Comparison of ENCODE assay signal across 10 cellular contexts in the genomic region with DNA sequence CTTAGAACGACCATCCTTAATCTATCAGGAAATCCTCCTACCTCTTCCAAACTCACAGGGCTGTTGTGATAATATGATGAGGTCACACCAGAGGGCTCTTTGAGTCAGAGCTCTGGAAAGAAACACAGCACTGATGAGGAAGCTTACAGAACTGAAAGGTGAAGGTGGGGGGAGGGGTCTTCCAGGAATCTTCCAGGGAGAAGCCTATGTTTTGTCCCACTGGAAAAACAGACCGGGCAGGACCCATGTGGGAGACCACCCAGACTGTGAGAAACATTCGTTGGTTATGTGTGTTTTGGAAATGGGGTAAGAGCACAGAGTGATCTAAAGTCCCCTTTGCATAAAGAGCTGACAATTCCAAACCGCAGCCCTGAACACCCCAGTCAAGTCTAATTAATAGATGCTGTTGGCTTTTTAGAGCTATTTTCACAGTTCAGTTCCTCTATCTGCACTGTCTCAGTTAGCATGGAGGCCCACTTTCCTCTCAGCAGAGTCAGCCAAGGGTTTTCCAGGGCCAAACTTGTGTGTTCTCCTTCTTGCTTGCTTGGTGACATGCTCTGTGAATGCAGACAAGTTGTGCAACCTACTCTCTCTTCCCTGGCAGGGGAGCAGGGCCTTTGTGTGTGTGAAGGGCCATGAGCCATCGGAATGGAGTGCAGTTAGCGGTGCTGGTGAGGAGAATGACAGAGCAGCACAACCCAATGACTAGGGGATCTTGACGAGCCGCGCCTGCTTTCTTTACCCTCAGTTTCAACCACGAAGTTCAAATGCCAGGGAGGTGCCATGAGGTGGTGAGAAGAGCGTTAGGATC. TPM values are rescaled to one million over a fixed set of nuclear protein-coding genes. Genes with fewer than 3 reads are reported as not detected.
DNase-seq lines count a peak whose midpoint lies in the region; ATAC-seq and TF ChIP-seq lines count a peak whose summit lies in the region.
"Had no signal": no experiment of that assay in that cellular context is flagged by ENCODE, and none has a peak within 500 bp of the region (broad histone marks: within the 10 kb centered on the region; RNA-seq: fewer than 3 reads in every experiment).

No MANE protein-coding gene starts in this region.

- DNase-seq in Calu3 (no peak), OCI-LY7 (ENCODE audit: low spot score) (peak; percentile 21), epithelial cell of prostate (ENCODE audit: low read depth, low spot score) (peak; percentile 98), omental fat pad (ENCODE audit: low spot score) (no peak), mucosa of gallbladder (ENCODE audit: low spot score) (no peak), HEK293T (ENCODE audit: extremely low spot score) (no peak)
- no peak for DNase-seq in activated CD4-positive, alpha-beta T cell treated with anti-CD3 and anti-CD28 coated beads for 48 hours
- DNase-seq in activated CD8-positive, alpha-beta memory T cell treated with anti-CD3 and anti-CD28 coated beads for 24 hours = no peak

- BruUV-seq in Calu3 (replicated peaks; lab: Mats Ljungman, UMichigan) (no TSS peak), OCI-LY7 (replicated peaks; lab: Mats Ljungman, UMichigan) (no TSS peak)

- peaks cover 12% of the 10 kb centered on the region for H3K36me3 Mint-ChIP-seq in Calu3 (ENCODE audit: insufficient read depth, unreplicated experiment)

- H3K27ac ChIP-seq in OCI-LY7 (ENCODE audit: low read depth, low read length, poor library complexity, severe bottlenecking) (no peak overlapping the region), epithelial cell of prostate (peak overlapping the region; percentile 93)

- peak; percentile 25 for ATAC-seq in omental fat pad (ENCODE audit: low FRiP score)

- H2AFZ ChIP-seq in OCI-LY7 (ENCODE audit: low read length) = peak overlapping the region; percentile 45; the same call in 1 of the 2 replicates

- H3K79me2 ChIP-seq in OCI-LY7 (ENCODE audit: insufficient read depth, low read depth, low read length) = no peaks in the 10 kb centered on the region

- CTCF ChIA-PET in Calu3 (lab: Charles Lee) = interaction anchor here (1.1 to 1.8 kb wide), 6 partner anchors 9 to 56 kb away, joined by 4 to 12 read pairs (median 10); a partner anchor contains a TSS
- CTCF ChIA-PET in OCI-LY7 (lab: Charles Lee; ENCODE audit: unreplicated experiment) = no interaction called here
- CTCF ChIA-PET in HEK293T (lab: Yijun Ruan, JAX) = interaction anchor here (1.0 to 2.6 kb wide), 2 partner anchors 9 to 25 kb away, joined by 3 to 11 read pairs; no protein-coding TSS in a partner anchor

- no peak overlapping the region for H3K4me3 ChIP-seq in OCI-LY7 (ENCODE audit: low read depth, low read length, poor library complexity, severe bottlenecking)

- H3K9me3 ChIP-seq in OCI-LY7 (ENCODE audit: low read length) = no peaks in the 10 kb centered on the region

- peak overlapping the region; percentile 46 for H3K4me2 ChIP-seq in OCI-LY7 (ENCODE audit: low read length)

- no peaks in the 10 kb centered on the region for H3K36me3 ChIP-seq in OCI-LY7 (ENCODE audit: insufficient read depth, low read length)

- peaks cover 25% of the 10 kb centered on the region for H3K4me1 ChIP-seq in OCI-LY7 (ENCODE audit: insufficient read depth, low read length, poor library complexity, severe bottlenecking)

- peaks cover 46% of the 10 kb centered on the region for H3K4me1 Mint-ChIP-seq in Calu3 (ENCODE audit: low read depth, unreplicated experiment)
- H3K4me1 Mint-ChIP-seq: central memory CD8-positive, alpha-beta T cell had no signal

- POLR2A ChIA-PET in OCI-LY7 (lab: Charles Lee) = no interaction called here
- POLR2A ChIA-PET in HEK293T (lab: Yijun Ruan, JAX) = interaction anchor here (1.1 kb wide), 1 partner anchor 23 kb away, joined by 4 read pairs; no protein-coding TSS in a partner anchor

- no peaks in the 10 kb centered on the region for H3K9me3 Mint-ChIP-seq in Calu3 (ENCODE audit: low read depth, unreplicated experiment)
- H3K9me3 Mint-ChIP-seq: central memory CD8-positive, alpha-beta T cell; stimulated activated naive CD8-positive, alpha-beta T cell treated with anti-CD3 and anti-CD28 coated beads, Interleukin-15, Interleukin-2, amounts not matched to agents 100 ng/mL and 50 ng/mL, for 24 hours had no signal

- H3K27me3 Mint-ChIP-seq in Calu3 (ENCODE audit: unreplicated experiment) = no peaks in the 10 kb centered on the region

- peak overlapping the region; percentile 50 for H3K27ac Mint-ChIP-seq in Calu3 (ENCODE audit: unreplicated experiment)
- H3K27ac Mint-ChIP-seq: stimulated activated naive CD8-positive, alpha-beta T cell treated with anti-CD3 and anti-CD28 coated beads, Interleukin-15, Interleukin-2, amounts not matched to agents 100 ng/mL and 50 ng/mL, for 24 hours had no signal

- no peaks in the 10 kb centered on the region for H4K20me1 ChIP-seq in OCI-LY7 (ENCODE audit: insufficient read depth, low read length)

- TF ChIP-seq CTCF in Calu3 (IDR thresholded peaks at IDR 0.05; ENCODE audit: unreplicated experiment) = no peak
- TF ChIP-seq CTCF in OCI-LY7 (conservative IDR thresholded peaks at IDR 0.05; ENCODE audit: low read length) = no peak
- TF ChIP-seq CTCF in omental fat pad (IDR thresholded peaks at IDR 0.05) = no peak

- peak overlapping the region; percentile 13 for H3K4me3 Mint-ChIP-seq in Calu3 (ENCODE audit: low read depth, unreplicated experiment)
- H3K4me3 Mint-ChIP-seq: central memory CD8-positive, alpha-beta T cell; stimulated activated naive CD8-positive, alpha-beta T cell treated with anti-CD3 and anti-CD28 coated beads, Interleukin-15, Interleukin-2, amounts not matched to agents 100 ng/mL and 50 ng/mL, for 24 hours had no signal

- H3K9me2 ChIP-seq in OCI-LY7 (ENCODE audit: insufficient read depth, low read length) = no peaks in the 10 kb centered on the region

- intact Hi-C loops in Calu3 (cut with micrococcal nuclease; ENCODE audit: unreplicated experiment) = no loop called here
- intact Hi-C loops in OCI-LY7 (cut with micrococcal nuclease; ENCODE audit: unreplicated experiment) = no loop called here

TF ChIP-seq in HEK293T, 16 proteins besides CTCF, POLR2A, EP300 and RAD21:
- TF ChIP-seq SP1 (IDR thresholded peaks at IDR 0.05) (no peak), LEF1 (IDR thresholded peaks at IDR 0.05; ENCODE audit: borderline replicate concordance) (no peak), FOXM1 (IDR thresholded peaks at IDR 0.05; ENCODE audit: borderline replicate concordance) (no peak), NFRKB (IDR thresholded peaks at IDR 0.05) (no peak), HDGF (IDR thresholded peaks at IDR 0.05; ENCODE audit: borderline replicate concordance) (no peak), ZNF384 (IDR thresholded peaks at IDR 0.05) (no peak), FOXA1 (IDR thresholded peaks at IDR 0.05) (no peak), L3MBTL2 (conservative IDR thresholded peaks at IDR 0.05) (no peak), ELF4 (IDR thresholded peaks at IDR 0.05) (no peak), ARNT (IDR thresholded peaks at IDR 0.05) (no peak), CTBP1 (IDR thresholded peaks at IDR 0.05; ENCODE audit: borderline replicate concordance) (no peak), BHLHE40 (IDR thresholded peaks at IDR 0.05; ENCODE audit: borderline replicate concordance) (no peak), SUZ12 (IDR thresholded peaks at IDR 0.05) (no peak), TARDBP (IDR thresholded peaks at IDR 0.05) (no peak), FOXK2 (IDR thresholded peaks at IDR 0.05) (no peak)
- TF ChIP-seq, protein P1, sequence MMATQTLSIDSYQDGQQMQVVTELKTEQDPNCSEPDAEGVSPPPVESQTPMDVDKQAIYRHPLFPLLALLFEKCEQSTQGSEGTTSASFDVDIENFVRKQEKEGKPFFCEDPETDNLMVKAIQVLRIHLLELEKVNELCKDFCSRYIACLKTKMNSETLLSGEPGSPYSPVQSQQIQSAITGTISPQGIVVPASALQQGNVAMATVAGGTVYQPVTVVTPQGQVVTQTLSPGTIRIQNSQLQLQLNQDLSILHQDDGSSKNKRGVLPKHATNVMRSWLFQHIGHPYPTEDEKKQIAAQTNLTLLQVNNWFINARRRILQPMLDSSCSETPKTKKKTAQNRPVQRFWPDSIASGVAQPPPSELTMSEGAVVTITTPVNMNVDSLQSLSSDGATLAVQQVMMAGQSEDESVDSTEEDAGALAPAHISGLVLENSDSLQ (IDR thresholded peaks at IDR 0.05) = no peak

RNA-seq across cellular contexts. Expression of a gene that starts 12.3 kb away (rescaled TPM):
- total RNA-seq in Calu3 (2022) = 31.1 and 36.7 TPM in 2 replicates
- total RNA-seq in OCI-LY7 (2014; rRNA removed; shearing (Covaris generic)) = not detected in 2 replicates
- not detected in 2 replicates for total RNA-seq in OCI-LY7 (2022)
- total RNA-seq in omental fat pad = 100 to 1,000 TPM in 3 of 4 donors, 10 to 100 TPM in 1; 95.2 to 392 (median 148) TPM
- total RNA-seq in mucosa of gallbladder = 39.4 TPM

RNA-seq across cellular contexts. Expression of a gene that starts 35.2 kb away (rescaled TPM):
- not detected in 2 replicates for total RNA-seq in Calu3 (2022)
- 0.95 and 4.9 TPM in 2 replicates for total RNA-seq in OCI-LY7 (2014; rRNA removed; shearing (Covaris generic))
- 2.0 and 3.1 TPM in 2 replicates for total RNA-seq in OCI-LY7 (2022)
- total RNA-seq in omental fat pad = under 1 TPM in 1 of 4 donors, not detected in 3; 0.09 TPM
- total RNA-seq in mucosa of gallbladder = 0.66 TPM

RNA-seq across cellular contexts. Expression of a gene that starts 50.2 kb away (rescaled TPM):
- 69.9 and 73.5 TPM in 2 replicates for total RNA-seq in Calu3 (2022)
- 46.4 and 52.8 TPM in 2 replicates for total RNA-seq in OCI-LY7 (2014; rRNA removed; shearing (Covaris generic))
- total RNA-seq in OCI-LY7 (2022) = 72.2 and 89.8 TPM in 2 replicates
- 100 to 1,000 TPM; 258 to 670 (median 416) TPM for total RNA-seq in omental fat pad
- total RNA-seq in mucosa of gallbladder = 524 TPM

RNA-seq across cellular contexts. Expression of a gene that starts 57.6 kb away (rescaled TPM):
- 209 and 244 TPM in 2 replicates for total RNA-seq in Calu3 (2022)
- not detected in 2 replicates for total RNA-seq in OCI-LY7 (2014; rRNA removed; shearing (Covaris generic))
- not detected in 2 replicates for total RNA-seq in OCI-LY7 (2022)
- under 1 TPM in 3 of 4 donors, not detected in 1; 0.19 to 0.48 (median 0.25) TPM for total RNA-seq in omental fat pad
- 272 TPM for total RNA-seq in mucosa of gallbladder

Comparison
In these comparisons a context has a peak if more than half of its experiments do, and no peak if none do; other contexts are left out.
1. DNase-seq: peak in OCI-LY7 (single experiment) and epithelial cell of prostate (single experiment); none in Calu3 (single experiment), omental fat pad (single experiment), mucosa of gallbladder (single experiment), activated CD4-positive, alpha-beta T cell treated with anti-CD3 and anti-CD28 coated beads for 48 hours (single experiment), activated CD8-positive, alpha-beta memory T cell treated with anti-CD3 and anti-CD28 coated beads for 24 hours (single experiment) and HEK293T (single experiment).
2. RNA of a gene that starts 12.3 kb away (total RNA-seq): 95.2 to 392 TPM in omental fat pad, 39.4 TPM in mucosa of gallbladder (single experiment) and 31.1 to 36.7 TPM in Calu3; not detected in OCI-LY7; every median in the first group is over 10 times any median in the second.